25 cellular contexts compared by ENCODE assay signal in the genomic region with DNA sequence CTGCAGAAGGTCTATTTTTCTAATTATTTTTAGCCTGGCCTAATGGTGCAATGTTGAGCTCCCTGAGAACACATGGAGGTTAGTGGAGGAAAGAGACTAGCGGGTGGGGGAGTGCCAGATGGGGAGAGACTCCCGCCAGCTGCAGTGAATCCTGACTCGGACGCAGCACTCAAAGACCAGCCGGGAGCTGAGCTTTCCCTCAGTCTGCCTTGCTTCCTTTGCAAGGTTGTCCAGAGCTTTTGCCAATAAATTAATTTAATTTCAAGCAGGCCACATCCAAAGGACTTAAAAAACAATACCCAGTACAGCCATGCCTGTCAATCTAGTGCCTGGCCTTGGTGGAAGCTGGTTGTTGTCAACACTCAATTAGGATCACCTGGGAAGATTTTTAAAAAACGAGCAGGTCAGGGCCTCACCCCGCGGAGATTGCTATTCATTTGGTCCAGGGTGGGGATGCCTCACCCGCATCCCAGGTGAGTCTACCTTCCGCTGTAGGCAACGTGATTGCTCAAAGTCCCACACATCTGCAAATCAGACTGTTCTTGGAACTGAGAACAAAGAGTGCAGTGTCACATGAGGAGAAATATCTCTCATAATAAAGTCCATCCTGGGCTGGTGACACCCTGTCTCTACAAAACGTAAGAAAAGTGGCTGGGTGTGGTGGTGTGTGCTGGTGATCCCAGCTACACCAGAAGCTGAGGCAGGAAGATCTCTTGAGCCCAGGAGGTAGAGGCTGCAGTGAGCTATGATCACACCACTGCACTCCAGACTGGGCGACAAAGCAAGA. TPM values are rescaled to one million over a fixed set of nuclear protein-coding genes. Genes with fewer than 3 reads are reported as not detected.
DNase-seq lines count a peak whose midpoint lies in the region; ATAC-seq and TF ChIP-seq lines count a peak whose summit lies in the region.
"Had no signal": no experiment of that assay in that cellular context is flagged by ENCODE, and none has a peak within 500 bp of the region (broad histone marks: within the 10 kb centered on the region; RNA-seq: fewer than 3 reads in every experiment).

No MANE protein-coding gene starts in this region.

- DNase-seq in DMS 273 (lab: John Stamatoyannopoulos, UW; ENCODE audit: unreplicated experiment): peak; percentile 12
- DNase-seq in DMS 273 treated with DMSO at 0.1 percent for 48 hours (lab: John Stamatoyannopoulos, UW): no peak
- DNase-seq in breast epithelium (ENCODE audit: low spot score in 2 of 2): no peak
- DNase-seq in type B pancreatic cell (ENCODE audit: extremely low spot score, unreplicated experiment): peak; percentile 39
- no peak for DNase-seq in NCI-H2171 treated with DMSO at 0.1 percent for 48 hours (lab: John Stamatoyannopoulos, UW)
- no peak for DNase-seq in cardiac septum (ENCODE audit: low spot score)
- DNase-seq: activated naive CD8-positive, alpha-beta T cell treated with anti-CD3 and anti-CD28 coated beads for 36 hours; CD8-positive, alpha-beta memory T cell; GF-D8; KG1; natural killer cell; NCI-H187; NK-92 treated with Interleukin-12 subunit alpha and Interleukin-12 subunit beta, amount 100 ng/mL, for 24 hours; pancreas; right lobe of liver; SJCRH30; substantia nigra; T-helper 1 cell had no signal

- H3K27me3 ChIP-seq in breast epithelium (no peaks in the 10 kb centered on the region), mucosa of rectum (ENCODE audit: control insufficient read depth in 2 of 2, insufficient read depth in 2 of 2, low read length in 2 of 2) (peaks cover 0 to 2% of the 10 kb centered on the region in 2 donors)
- H3K27me3 ChIP-seq: pancreas, right lobe of liver, SJCRH30 had no signal

- no peaks in the 10 kb centered on the region for H3K9me3 Mint-ChIP-seq in type B pancreatic cell
- H3K9me3 Mint-ChIP-seq: activated naive CD8-positive, alpha-beta T cell treated with anti-CD3 and anti-CD28 coated beads for 36 hours; activated T-helper 17 cell treated with anti-CD3 and anti-CD28 coated beads, Interleukin-2, amount 50 U/mL, for 72 hours; CD8-positive, alpha-beta memory T cell; memory B cell; natural killer cell had no signal

- TF ChIP-seq CTCF in breast epithelium (IDR thresholded peaks at IDR 0.05): no peak
- no peak for TF ChIP-seq CTCF in type B pancreatic cell (conservative IDR thresholded peaks at IDR 0.05)

- H3K4me3 ChIP-seq in breast epithelium (no peak overlapping the region), mucosa of rectum (ENCODE audit: low read length in 2 of 2) (peak overlapping the region; percentile 86 to 87)
- H3K4me3 ChIP-seq: pancreas, right lobe of liver, SJCRH30 had no signal

- intact Hi-C loops in breast epithelium (cut with DNase I; ENCODE audit: low total_unique reads): no loop called here
- intact Hi-C loops in cardiac septum (cut with DNase I): no loop called here

- H3K4me3 Mint-ChIP-seq in type B pancreatic cell: no peak overlapping the region
- H3K4me3 Mint-ChIP-seq: activated naive CD8-positive, alpha-beta T cell treated with anti-CD3 and anti-CD28 coated beads for 36 hours; activated T-helper 17 cell treated with anti-CD3 and anti-CD28 coated beads, Interleukin-2, amount 50 U/mL, for 72 hours; CD8-positive, alpha-beta memory T cell; memory B cell; natural killer cell had no signal

- H3K4me1 ChIP-seq in breast epithelium (no peaks in the 10 kb centered on the region), mucosa of rectum (ENCODE audit: control insufficient read depth in 2 of 2, insufficient read depth in 2 of 2, low read length in 2 of 2) (peaks cover 41 to 60% of the 10 kb centered on the region in 2 donors)
- H3K4me1 ChIP-seq: pancreas, SJCRH30 had no signal

- ATAC-seq in GM18868 (IDR thresholded peaks at IDR 0.05; ENCODE audit: unreplicated experiment): no peak
- ATAC-seq: activated T-helper 17 cell treated with anti-CD3 and anti-CD28 coated beads, Interleukin-2, amount 50 U/mL, for 72 hours; natural killer cell had no signal

- TF ChIP-seq POLR2A in breast epithelium (IDR thresholded peaks at IDR 0.05): no peak

- H3K36me3 ChIP-seq in breast epithelium (no peaks in the 10 kb centered on the region), mucosa of rectum (ENCODE audit: control insufficient read depth in 2 of 2, insufficient read depth in 2 of 2, low read length in 2 of 2) (peaks cover 0 to 6% of the 10 kb centered on the region in 2 donors)
- H3K36me3 ChIP-seq: pancreas, right lobe of liver, SJCRH30 had no signal

- H3K27ac ChIP-seq in breast epithelium: peak overlapping the region; percentile 23 to 48
- peak overlapping the region; percentile 88 to 93 for H3K27ac ChIP-seq in mucosa of rectum (ENCODE audit: low read depth in 2 of 2, low read length in 2 of 2)
- H3K27ac ChIP-seq: 22Rv1, pancreas, right lobe of liver, SJCRH30 had no signal

- H3K36me3 Mint-ChIP-seq in type B pancreatic cell: no peaks in the 10 kb centered on the region
- H3K36me3 Mint-ChIP-seq: activated naive CD8-positive, alpha-beta T cell treated with anti-CD3 and anti-CD28 coated beads for 36 hours; CD8-positive, alpha-beta memory T cell; memory B cell; natural killer cell had no signal

- H3K9ac ChIP-seq in mucosa of rectum (ENCODE audit: low read depth in 1 of 2, low read length in 2 of 2): peak overlapping the region; percentile 41 to 82

- peaks cover 4% of the 10 kb centered on the region for H3K4me1 Mint-ChIP-seq in type B pancreatic cell (ENCODE audit: unreplicated experiment)
- H3K4me1 Mint-ChIP-seq: activated naive CD8-positive, alpha-beta T cell treated with anti-CD3 and anti-CD28 coated beads for 36 hours; activated T-helper 17 cell treated with anti-CD3 and anti-CD28 coated beads, Interleukin-2, amount 50 U/mL, for 72 hours; CD8-positive, alpha-beta memory T cell; memory B cell; natural killer cell had no signal

- H3K27ac Mint-ChIP-seq in type B pancreatic cell: no peak overlapping the region
- H3K27ac Mint-ChIP-seq: activated naive CD8-positive, alpha-beta T cell treated with anti-CD3 and anti-CD28 coated beads for 36 hours; activated T-helper 17 cell treated with anti-CD3 and anti-CD28 coated beads, Interleukin-2, amount 50 U/mL, for 72 hours; memory B cell; natural killer cell had no signal

- H3K9me3 ChIP-seq in breast epithelium: no peaks in the 10 kb centered on the region
- no peaks in the 10 kb centered on the region for H3K9me3 ChIP-seq in mucosa of rectum (ENCODE audit: control insufficient read depth in 2 of 2, low read length in 2 of 2)
- H3K9me3 ChIP-seq: pancreas, right lobe of liver, SJCRH30 had no signal

- H3K27me3 Mint-ChIP-seq in type B pancreatic cell: peaks cover 11% of the 10 kb centered on the region

RNA-seq across cellular contexts. Expression of gene CLRN3, which starts 4.0 kb away (rescaled TPM):
- total RNA-seq in breast epithelium (under 1 TPM in 1 of 3 donors, not detected in 2; 0.98 TPM), type B pancreatic cell (ENCODE audit: low replicate concordance) (2.2 and 6.6 TPM in 2 replicates), cardiac septum (not detected)
- total RNA-seq: activated naive CD8-positive, alpha-beta T cell treated with anti-CD3 and anti-CD28 coated beads for 36 hours; activated T-helper 17 cell treated with anti-CD3 and anti-CD28 coated beads, Interleukin-2, amount 50 U/mL, for 72 hours; CD8-positive, alpha-beta memory T cell; fibroblast of lung; HT1080; natural killer cell; SJCRH30 had no signal

RNA-seq across cellular contexts. Expression of gene PTPRE, which starts 18.2 kb away (rescaled TPM):
- total RNA-seq in breast epithelium (10 to 100 TPM; 11.8 to 42.9 (median 25.6) TPM), type B pancreatic cell (ENCODE audit: low replicate concordance) (2.5 and 3.6 TPM in 2 replicates), cardiac septum (51.1 TPM)

Comparison
In these comparisons a context has a peak if more than half of its experiments do, and no peak if none do; other contexts are left out.
1. DNase-seq: peak in DMS 273 (single experiment) and type B pancreatic cell (single experiment); none in DMS 273 treated with DMSO at 0.1 percent for 48 hours (single experiment), breast epithelium (0 of 2), NCI-H2171 treated with DMSO at 0.1 percent for 48 hours (single experiment) and cardiac septum (single experiment).
2. H3K4me3 ChIP-seq: peak in mucosa of rectum (2 of 2); none in breast epithelium (0 of 3).